ENCODE assay signal across 23 cellular contexts in the genomic region with DNA sequence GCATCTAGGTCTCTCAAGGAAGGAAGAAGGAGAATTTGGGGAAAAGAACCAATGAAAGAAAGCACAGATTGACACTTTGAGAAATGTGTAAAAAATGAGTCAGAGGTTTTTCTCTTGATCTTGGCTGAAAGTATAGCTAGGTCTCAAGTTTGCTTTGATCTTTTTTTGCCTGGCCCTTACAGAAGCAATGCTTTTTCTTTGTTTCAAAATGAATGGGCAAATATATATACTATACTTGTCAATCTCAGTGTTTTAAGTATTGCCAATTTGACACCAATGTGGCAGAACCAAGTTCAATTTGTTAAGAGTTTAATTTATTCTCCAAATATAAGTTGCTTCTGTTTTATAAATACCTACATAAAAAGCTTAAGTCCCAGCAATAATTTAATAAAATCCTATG.
A peak's percentile ranks its signal among the peaks of the same experiment; 100 is the strongest.
DNase-seq lines count a peak whose midpoint lies in the region; ATAC-seq and TF ChIP-seq lines count a peak whose summit lies in the region.
"Had no signal": no experiment of that assay in that cellular context is flagged by ENCODE, and none has a peak within 500 bp of the region (broad histone marks: within the 10 kb centered on the region; RNA-seq: fewer than 3 reads in every experiment).

No MANE protein-coding gene starts in this region.

- H3K4me3 ChIP-seq in GM12865 (ENCODE audit: low read depth, low read length) (no peak overlapping the region), neural progenitor cell (no peak overlapping the region)
- H3K4me3 ChIP-seq: GM23248, K562, SK-N-MC had no signal

- TF ChIP-seq CTCF in GM12865 (IDR thresholded peaks at IDR 0.05; ENCODE audit: insufficient read depth, low read depth, low read length, missing control alignments) (no peak), neural progenitor cell (IDR thresholded peaks at IDR 0.05) (no peak)

- DNase-seq in activated T-cell treated with anti-CD3 and anti-CD28 coated beads, Interleukin-2, amount 50 U/mL, for 72 hours = no peak
- DNase-seq in activated T-cell treated with anti-CD3 and anti-CD28 coated beads, Interleukin-2, amount 50 U/mL, for 4 hours = no peak
- DNase-seq in GM12865 (ENCODE audit: low read depth) (peak; percentile 47), neural progenitor cell (ENCODE audit: low spot score) (no peak), cerebellar nuclear complex (lab: John Stamatoyannopoulos, UW) (no peak)
- DNase-seq in stimulated activated naive CD8-positive, alpha-beta T cell treated with anti-CD3 and anti-CD28 coated beads, Interleukin-15, amount 100 ng/mL, for 72 hours = no peak
- DNase-seq: Calu3, DMS79 treated with DMSO at 0.1 percent for 48 hours, GM23248, H9, HFFc6, Kasumi-1, NCI-H1092 treated with DMSO at 0.1 percent for 48 hours, NCI-H1436, NCI-H187, NCI-H2081 treated with DMSO at 0.1 percent for 48 hours, NCI-H2171, NCI-H226, NCI-H510A, SIG-M5 had no signal

- H3K4me1 Mint-ChIP-seq in activated T-cell treated with anti-CD3 and anti-CD28 coated beads, Interleukin-2, amount 50 U/mL, for 72 hours (ENCODE audit: low read depth) = peaks cover 11% of the 10 kb centered on the region
- no peaks in the 10 kb centered on the region for H3K4me1 Mint-ChIP-seq in activated T-cell treated with anti-CD3 and anti-CD28 coated beads, Interleukin-2, amount 50 U/mL, for 4 hours (ENCODE audit: low read depth)
- H3K4me1 Mint-ChIP-seq in activated T-helper 17 cell treated with anti-CD3 and anti-CD28 coated beads, Interleukin-2, amount 50 U/mL, for 72 hours = no peaks in the 10 kb centered on the region
- H3K4me1 Mint-ChIP-seq in stimulated activated naive CD8-positive, alpha-beta T cell treated with anti-CD3 and anti-CD28 coated beads, Interleukin-15, amount 100 ng/mL, for 72 hours = peaks cover 12% of the 10 kb centered on the region
- H3K4me1 Mint-ChIP-seq in neural progenitor cell = no peaks in the 10 kb centered on the region
- H3K4me1 Mint-ChIP-seq: H9 had no signal

- H3K36me3 ChIP-seq in neural progenitor cell = no peaks in the 10 kb centered on the region

- H3K27me3 Mint-ChIP-seq in activated T-cell treated with anti-CD3 and anti-CD28 coated beads, Interleukin-2, amount 50 U/mL, for 72 hours (ENCODE audit: low read depth) = peaks cover 10% of the 10 kb centered on the region
- no peaks in the 10 kb centered on the region for H3K27me3 Mint-ChIP-seq in activated T-cell treated with anti-CD3 and anti-CD28 coated beads, Interleukin-2, amount 50 U/mL, for 4 hours (ENCODE audit: low read depth)
- H3K27me3 Mint-ChIP-seq in activated T-helper 17 cell treated with anti-CD3 and anti-CD28 coated beads, Interleukin-2, amount 50 U/mL, for 72 hours = peaks cover 3% of the 10 kb centered on the region
- H3K27me3 Mint-ChIP-seq in stimulated activated naive CD8-positive, alpha-beta T cell treated with anti-CD3 and anti-CD28 coated beads, Interleukin-15, amount 100 ng/mL, for 72 hours = no peaks in the 10 kb centered on the region
- no peaks in the 10 kb centered on the region for H3K27me3 Mint-ChIP-seq in neural progenitor cell (ENCODE audit: insufficient read depth, low read depth)

- no peak overlapping the region for H3K4me2 ChIP-seq in neural progenitor cell

- no peak overlapping the region for H3K27ac ChIP-seq in neural progenitor cell
- H3K27ac ChIP-seq: GM23248, SK-N-MC had no signal

- no peaks in the 10 kb centered on the region for H3K79me2 ChIP-seq in neural progenitor cell (ENCODE audit: low read depth)

- H3K9me3 ChIP-seq in neural progenitor cell (ENCODE audit: low read depth) = no peaks in the 10 kb centered on the region

- H3K27ac Mint-ChIP-seq in activated T-cell treated with anti-CD3 and anti-CD28 coated beads, Interleukin-2, amount 50 U/mL, for 72 hours = peak overlapping the region; percentile 9
- H3K27ac Mint-ChIP-seq in activated T-helper 17 cell treated with anti-CD3 and anti-CD28 coated beads, Interleukin-2, amount 50 U/mL, for 72 hours = no peak overlapping the region
- H3K27ac Mint-ChIP-seq in stimulated activated naive CD8-positive, alpha-beta T cell treated with anti-CD3 and anti-CD28 coated beads, Interleukin-15, amount 100 ng/mL, for 72 hours = no peak overlapping the region
- no peak overlapping the region for H3K27ac Mint-ChIP-seq in neural progenitor cell
- H3K27ac Mint-ChIP-seq: H9, HFFc6 had no signal

- H3K9ac ChIP-seq in neural progenitor cell = no peak overlapping the region
- H3K9ac ChIP-seq: GM23248 had no signal

- no peaks in the 10 kb centered on the region for H4K20me1 ChIP-seq in neural progenitor cell (ENCODE audit: low read depth)

- H3K9me3 Mint-ChIP-seq in activated T-cell treated with anti-CD3 and anti-CD28 coated beads, Interleukin-2, amount 50 U/mL, for 72 hours = no peaks in the 10 kb centered on the region
- H3K9me3 Mint-ChIP-seq in activated T-cell treated with anti-CD3 and anti-CD28 coated beads, Interleukin-2, amount 50 U/mL, for 4 hours = no peaks in the 10 kb centered on the region
- no peaks in the 10 kb centered on the region for H3K9me3 Mint-ChIP-seq in activated T-helper 17 cell treated with anti-CD3 and anti-CD28 coated beads, Interleukin-2, amount 50 U/mL, for 72 hours
- no peaks in the 10 kb centered on the region for H3K9me3 Mint-ChIP-seq in stimulated activated naive CD8-positive, alpha-beta T cell treated with anti-CD3 and anti-CD28 coated beads, Interleukin-15, amount 100 ng/mL, for 72 hours
- no peaks in the 10 kb centered on the region for H3K9me3 Mint-ChIP-seq in neural progenitor cell
- H3K9me3 Mint-ChIP-seq: H9, HFFc6 had no signal

- H3K27me3 ChIP-seq in neural progenitor cell = no peaks in the 10 kb centered on the region

- H3F3A ChIP-seq in neural progenitor cell (ENCODE audit: low read depth) = no peaks in the 10 kb centered on the region

- H2AFZ ChIP-seq in neural progenitor cell (replicated peaks) = no peak overlapping the region
- H2AFZ ChIP-seq: GM23248 had no signal

- H3K4me3 Mint-ChIP-seq in activated T-cell treated with anti-CD3 and anti-CD28 coated beads, Interleukin-2, amount 50 U/mL, for 72 hours = no peak overlapping the region
- H3K4me3 Mint-ChIP-seq in activated T-cell treated with anti-CD3 and anti-CD28 coated beads, Interleukin-2, amount 50 U/mL, for 4 hours = no peak overlapping the region
- no peak overlapping the region for H3K4me3 Mint-ChIP-seq in activated T-helper 17 cell treated with anti-CD3 and anti-CD28 coated beads, Interleukin-2, amount 50 U/mL, for 72 hours
- no peak overlapping the region for H3K4me3 Mint-ChIP-seq in stimulated activated naive CD8-positive, alpha-beta T cell treated with anti-CD3 and anti-CD28 coated beads, Interleukin-15, amount 100 ng/mL, for 72 hours
- no peak overlapping the region for H3K4me3 Mint-ChIP-seq in neural progenitor cell
- H3K4me3 Mint-ChIP-seq: H9, HFFc6 had no signal

- ATAC-seq in activated T-cell treated with anti-CD3 and anti-CD28 coated beads, Interleukin-2, amount 50 U/mL, for 72 hours (replicated peaks in 1 of 2) = peak; percentile 50 to 72
- ATAC-seq in activated T-cell treated with anti-CD3 and anti-CD28 coated beads, Interleukin-2, amount 50 U/mL, for 4 hours = no peak
- ATAC-seq in activated T-helper 17 cell treated with anti-CD3 and anti-CD28 coated beads, Interleukin-2, amount 50 U/mL, for 72 hours (replicated peaks) = peak; percentile 46
- ATAC-seq in stimulated activated naive CD8-positive, alpha-beta T cell treated with anti-CD3 and anti-CD28 coated beads, Interleukin-15, amount 100 ng/mL, for 72 hours = peak; percentile 67
- ATAC-seq: K562 had no signal

- H3K4me1 ChIP-seq in neural progenitor cell = no peaks in the 10 kb centered on the region

- no peaks in the 10 kb centered on the region for H3K36me3 Mint-ChIP-seq in activated T-cell treated with anti-CD3 and anti-CD28 coated beads, Interleukin-2, amount 50 U/mL, for 72 hours (ENCODE audit: insufficient read depth in 2 of 2)
- H3K36me3 Mint-ChIP-seq in activated T-cell treated with anti-CD3 and anti-CD28 coated beads, Interleukin-2, amount 50 U/mL, for 4 hours (ENCODE audit: insufficient read depth) = no peaks in the 10 kb centered on the region
- no peaks in the 10 kb centered on the region for H3K36me3 Mint-ChIP-seq in activated T-helper 17 cell treated with anti-CD3 and anti-CD28 coated beads, Interleukin-2, amount 50 U/mL, for 72 hours (ENCODE audit: low read depth)
- H3K36me3 Mint-ChIP-seq in neural progenitor cell = no peaks in the 10 kb centered on the region

Comparison
In these comparisons a context has a peak if more than half of its experiments do, and no peak if none do; other contexts are left out.
1. ATAC-seq: peak in activated T-cell treated with anti-CD3 and anti-CD28 coated beads, Interleukin-2, amount 50 U/mL, for 72 hours (2 of 2), activated T-helper 17 cell treated with anti-CD3 and anti-CD28 coated beads, Interleukin-2, amount 50 U/mL, for 72 hours (single experiment) and stimulated activated naive CD8-positive, alpha-beta T cell treated with anti-CD3 and anti-CD28 coated beads, Interleukin-15, amount 100 ng/mL, for 72 hours (single experiment); none in activated T-cell treated with anti-CD3 and anti-CD28 coated beads, Interleukin-2, amount 50 U/mL, for 4 hours (0 of 2).